ENCODE assay signal across 20 cellular contexts in genomic region chr17:64627797-64628196, GRCh38. TPM values are rescaled to one million over a fixed set of nuclear protein-coding genes. Genes with fewer than 3 reads are reported as not detected.
DNase-seq lines count a peak whose midpoint lies in the region; ATAC-seq and TF ChIP-seq lines count a peak whose summit lies in the region.
"Had no signal": no experiment of that assay in that cellular context is flagged by ENCODE, and none has a peak within 500 bp of the region (broad histone marks: within the 10 kb centered on the region; RNA-seq: fewer than 3 reads in every experiment).

No MANE protein-coding gene starts in this region.

- POLR2A ChIA-PET in CD4-positive, alpha-beta T cell (lab: Charles Lee): no interaction called here
- POLR2A ChIA-PET in CD8-positive, alpha-beta T cell (lab: Charles Lee): no interaction called here

- H3K36me3 Mint-ChIP-seq in CD4-positive, alpha-beta T cell (ENCODE audit: low read depth): peaks cover 16% of the 10 kb centered on the region
- peaks cover 11% of the 10 kb centered on the region for H3K36me3 Mint-ChIP-seq in CD8-positive, alpha-beta T cell
- peaks cover 12% of the 10 kb centered on the region for H3K36me3 Mint-ChIP-seq in activated naive CD8-positive, alpha-beta T cell
- H3K36me3 Mint-ChIP-seq: stimulated activated memory B cell treated with anti-CD40 and anti-IgM and Interleukin-4, amounts not matched to agents 10 μg/mL and 1 μg/mL and 100 μg/mL, for 72 hours had no signal

- no peak overlapping the region for H3K4me3 ChIP-seq in CD8-positive, alpha-beta T cell (ENCODE audit: low read depth, low read length)
- H3K4me3 ChIP-seq in liver (ENCODE audit: low read depth in 1 of 3, low read length in 3 of 3): no peak overlapping the region
- H3K4me3 ChIP-seq: cardiac muscle cell, HAP-1, heart left ventricle, left ventricle myocardium inferior, thyroid gland had no signal

- no peaks in the 10 kb centered on the region for H3K27me3 Mint-ChIP-seq in CD4-positive, alpha-beta T cell
- H3K27me3 Mint-ChIP-seq in CD8-positive, alpha-beta T cell (ENCODE audit: low read depth): no peaks in the 10 kb centered on the region
- no peaks in the 10 kb centered on the region for H3K27me3 Mint-ChIP-seq in activated naive CD8-positive, alpha-beta T cell
- H3K27me3 Mint-ChIP-seq: activated B cell treated with CpG ODN at 0.5 μM for 24 hours; CD4-positive, CD25-positive, alpha-beta regulatory T cell; progenitor cell of endocrine pancreas; stimulated activated memory B cell treated with anti-CD40 and anti-IgM and Interleukin-4, amounts not matched to agents 10 μg/mL and 1 μg/mL and 100 μg/mL, for 72 hours had no signal

- peaks cover 71% of the 10 kb centered on the region for H3K4me1 Mint-ChIP-seq in CD4-positive, alpha-beta T cell (ENCODE audit: low read depth)
- H3K4me1 Mint-ChIP-seq in CD8-positive, alpha-beta T cell (ENCODE audit: low read depth): peaks cover 69% of the 10 kb centered on the region
- peaks cover 64% of the 10 kb centered on the region for H3K4me1 Mint-ChIP-seq in activated naive CD8-positive, alpha-beta T cell (ENCODE audit: low read depth)

- CTCF ChIA-PET in CD4-positive, alpha-beta T cell (lab: Charles Lee): no interaction called here
- CTCF ChIA-PET in CD8-positive, alpha-beta T cell (lab: Charles Lee): no interaction called here

- intact Hi-C loops in CD4-positive, alpha-beta T cell (cut with DNase I, micrococcal nuclease): no loop called here
- intact Hi-C loops in CD8-positive, alpha-beta T cell (cut with DNase I, micrococcal nuclease): no loop called here

- no peak overlapping the region for H3K9ac ChIP-seq in liver (ENCODE audit: low read depth in 1 of 2, low read length in 2 of 2)

- no peak for ATAC-seq in CD4-positive, alpha-beta T cell (ENCODE audit: poor library complexity)
- peak; percentile 31 for ATAC-seq in CD8-positive, alpha-beta T cell
- ATAC-seq in HG03175 (IDR thresholded peaks at IDR 0.05; ENCODE audit: unreplicated experiment): no peak
- ATAC-seq: heart left ventricle had no signal

- no peak for TF ChIP-seq RAD21 in liver (IDR thresholded peaks at IDR 0.05)

- no peak for TF ChIP-seq CTCF in CD4-positive, alpha-beta T cell (IDR thresholded peaks at IDR 0.05)
- no peak for TF ChIP-seq CTCF in CD8-positive, alpha-beta T cell (IDR thresholded peaks at IDR 0.05)
- no peak for TF ChIP-seq CTCF in liver (IDR thresholded peaks at IDR 0.05; ENCODE audit: low read depth, low read length, missing input control)

- 66% methylated on average over 5 of the region's 5 CpGs for WGBS in liver

- no peaks in the 10 kb centered on the region for H3K36me3 ChIP-seq in CD8-positive, alpha-beta T cell (ENCODE audit: insufficient read depth, low read length)
- no peaks in the 10 kb centered on the region for H3K36me3 ChIP-seq in liver (ENCODE audit: control insufficient read depth in 4 of 4, insufficient read depth in 3 of 4, low read depth in 1 of 4, low read length in 3 of 4)
- H3K36me3 ChIP-seq: cardiac muscle cell, HAP-1, left ventricle myocardium inferior, thyroid gland had no signal

- no peaks in the 10 kb centered on the region for H3K9me3 ChIP-seq in CD4-positive, alpha-beta T cell (ENCODE audit: control insufficient read depth, low read length)
- no peaks in the 10 kb centered on the region for H3K9me3 ChIP-seq in CD8-positive, alpha-beta T cell (ENCODE audit: low read length)
- no peaks in the 10 kb centered on the region for H3K9me3 ChIP-seq in liver (ENCODE audit: control insufficient read depth in 4 of 4, low read length in 3 of 4)
- H3K9me3 ChIP-seq: HAP-1, heart left ventricle, left ventricle myocardium inferior, thyroid gland had no signal

- H3K27ac Mint-ChIP-seq in CD4-positive, alpha-beta T cell: peak overlapping the region; percentile 11
- H3K27ac Mint-ChIP-seq in CD8-positive, alpha-beta T cell: peak overlapping the region; percentile 52
- H3K27ac Mint-ChIP-seq in activated naive CD8-positive, alpha-beta T cell: peak overlapping the region; percentile 59
- H3K27ac Mint-ChIP-seq: activated B cell treated with CpG ODN at 0.5 μM for 24 hours, progenitor cell of endocrine pancreas had no signal

- peaks cover 27% of the 10 kb centered on the region for H3K4me1 ChIP-seq in CD8-positive, alpha-beta T cell (ENCODE audit: insufficient read depth, low read length)
- peaks cover 0 to 11% (median 3%) of the 10 kb centered on the region in 4 donors for H3K4me1 ChIP-seq in liver (ENCODE audit: control insufficient read depth in 4 of 4, insufficient read depth in 4 of 4, low read length in 3 of 4)

- no peaks in the 10 kb centered on the region for H3K27me3 ChIP-seq in CD4-positive, alpha-beta T cell (ENCODE audit: control insufficient read depth, insufficient read depth, low read length)
- H3K27me3 ChIP-seq in CD8-positive, alpha-beta T cell (ENCODE audit: insufficient read depth, low read length): no peaks in the 10 kb centered on the region
- H3K27me3 ChIP-seq in liver (ENCODE audit: control insufficient read depth in 4 of 4, insufficient read depth in 4 of 4, low read length in 3 of 4): no peaks in the 10 kb centered on the region
- H3K27me3 ChIP-seq: cardiac muscle cell, heart left ventricle, thyroid gland had no signal

- no peaks in the 10 kb centered on the region for H3K9me3 Mint-ChIP-seq in CD4-positive, alpha-beta T cell
- H3K9me3 Mint-ChIP-seq in CD8-positive, alpha-beta T cell: no peaks in the 10 kb centered on the region
- no peaks in the 10 kb centered on the region for H3K9me3 Mint-ChIP-seq in activated naive CD8-positive, alpha-beta T cell (ENCODE audit: low read depth)
- H3K9me3 Mint-ChIP-seq: activated B cell treated with CpG ODN at 0.5 μM for 24 hours; CD4-positive, CD25-positive, alpha-beta regulatory T cell; stimulated activated memory B cell treated with anti-CD40 and anti-IgM and Interleukin-4, amounts not matched to agents 10 μg/mL and 1 μg/mL and 100 μg/mL, for 72 hours had no signal

- H3K4me3 Mint-ChIP-seq in CD4-positive, alpha-beta T cell: no peak overlapping the region
- H3K4me3 Mint-ChIP-seq in CD8-positive, alpha-beta T cell: no peak overlapping the region
- peak overlapping the region; percentile 24 for H3K4me3 Mint-ChIP-seq in activated naive CD8-positive, alpha-beta T cell
- H3K4me3 Mint-ChIP-seq: activated B cell treated with CpG ODN at 0.5 μM for 24 hours; stimulated activated memory B cell treated with anti-CD40 and anti-IgM and Interleukin-4, amounts not matched to agents 10 μg/mL and 1 μg/mL and 100 μg/mL, for 72 hours had no signal

- H3K27ac ChIP-seq in CD4-positive, alpha-beta T cell (ENCODE audit: low read depth, low read length): no peak overlapping the region
- no peak overlapping the region for H3K27ac ChIP-seq in CD8-positive, alpha-beta T cell (ENCODE audit: low read depth, low read length)
- H3K27ac ChIP-seq in liver (ENCODE audit: low read depth in 1 of 2, low read length in 2 of 2): no peak overlapping the region
- H3K27ac ChIP-seq: cardiac muscle cell, heart left ventricle, left ventricle myocardium inferior, thyroid gland had no signal

- no peak for DNase-seq in CD4-positive, alpha-beta T cell
- no peak for DNase-seq in CD8-positive, alpha-beta T cell
- DNase-seq in NCI-H82 (lab: John Stamatoyannopoulos, UW) (no peak), HuH-7.5 (ENCODE audit: low spot score) (no peak)
- DNase-seq: activated B cell treated with CpG ODN at 0.5 μM for 24 hours; activated gamma-delta T cell; CD4-positive, CD25-positive, alpha-beta regulatory T cell; heart left ventricle; left ventricle myocardium inferior; MV-4-11; NCI-H2171 treated with DMSO at 0.1 percent for 48 hours; NCI-H526; thyroid gland had no signal

TF ChIP-seq in liver, 16 proteins besides CTCF, POLR2A, EP300 and RAD21:
- peak in 1 of 2 donors; percentile 3 for TF ChIP-seq GABPA (IDR thresholded peaks at IDR 0.05 in 1 of 2, conservative IDR thresholded peaks at IDR 0.05 in 1 of 2)
- TF ChIP-seq RXRA (IDR thresholded peaks at IDR 0.05): peak in 1 of 2 donors; percentile 8
- TF ChIP-seq TAF1 (conservative IDR thresholded peaks at IDR 0.05): no peak
- TF ChIP-seq, protein P1, sequence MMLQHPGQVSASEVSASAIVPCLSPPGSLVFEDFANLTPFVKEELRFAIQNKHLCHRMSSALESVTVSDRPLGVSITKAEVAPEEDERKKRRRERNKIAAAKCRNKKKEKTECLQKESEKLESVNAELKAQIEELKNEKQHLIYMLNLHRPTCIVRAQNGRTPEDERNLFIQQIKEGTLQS (IDR thresholded peaks at IDR 0.05): no peak
- peak; percentile 41 to 78 for TF ChIP-seq HNF4A (conservative IDR thresholded peaks at IDR 0.05)
- TF ChIP-seq YY1 (IDR thresholded peaks at IDR 0.05): peak; percentile 34

RNA-seq across cellular contexts. Expression of gene SMURF2, which starts 34.3 kb away (rescaled TPM):
- total RNA-seq in CD4-positive, alpha-beta T cell: 10 to 100 TPM; 28.0 to 29.7 TPM
- total RNA-seq in CD8-positive, alpha-beta T cell: 10 to 100 TPM; 27.3 to 28.1 TPM
- 1 to 10 TPM; 4.9 to 6.9 TPM for total RNA-seq in liver
- 1 to 10 TPM; 2.0 to 2.1 TPM for polyA plus RNA-seq in liver
